ENCODE assay signal across 14 cellular contexts in the genomic region with DNA sequence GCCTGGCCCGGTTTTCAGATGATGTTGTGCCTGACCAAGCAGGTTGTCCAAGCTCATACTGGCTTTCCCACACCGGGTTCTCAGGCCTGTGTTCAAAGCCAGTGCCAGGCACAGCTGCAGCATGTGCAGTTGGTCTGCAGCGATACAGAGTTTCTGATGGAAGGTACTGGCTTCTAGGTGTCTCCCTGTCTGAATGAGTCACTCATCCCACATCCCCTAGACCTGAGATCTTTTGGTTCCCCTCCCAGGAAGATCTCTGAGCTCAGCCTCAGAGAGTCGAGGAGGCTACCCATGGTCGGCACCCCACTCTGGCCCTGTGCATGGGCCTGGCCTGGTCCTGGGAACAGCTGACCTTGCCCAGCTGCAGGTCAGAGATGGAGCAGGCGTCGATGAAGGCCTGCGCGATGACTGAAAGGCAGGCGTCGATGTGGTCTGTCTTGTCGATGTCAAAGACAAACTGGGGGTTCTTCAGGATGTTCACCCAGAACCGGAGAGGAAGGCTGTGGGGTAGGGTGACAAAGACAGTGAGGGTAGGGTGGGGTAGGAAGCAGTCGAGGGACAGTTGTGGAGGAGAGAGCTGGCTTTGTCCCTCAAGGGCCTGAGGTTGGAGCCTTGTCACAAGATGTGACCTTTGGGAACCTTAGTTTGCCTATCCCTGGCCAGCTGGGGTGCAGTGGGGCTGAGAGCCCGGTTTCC. TPM values are rescaled to one million over a fixed set of nuclear protein-coding genes. Genes with fewer than 3 reads are reported as not detected.
DNase-seq lines count a peak whose midpoint lies in the region; ATAC-seq, FAIRE-seq and TF ChIP-seq lines count a peak whose summit lies in the region.
"Had no signal": no experiment of that assay in that cellular context is flagged by ENCODE, and none has a peak within 500 bp of the region (broad histone marks: within the 10 kb centered on the region; RNA-seq: fewer than 3 reads in every experiment).

No MANE protein-coding gene starts in this region.

- H3K4me3 ChIP-seq in mesodermal cell (ENCODE audit: extremely low read depth, insufficient read depth, low read length, poor library complexity, severe bottlenecking) (no peak overlapping the region), tibial nerve (no peak overlapping the region)

- H3K27ac ChIP-seq in mesodermal cell (ENCODE audit: low read depth, low read length, severe bottlenecking) (peak overlapping the region; percentile 73), tibial nerve (peak overlapping the region in 3 of 4 donors; percentile 8 to 95 (median 90))

- H3K27me3 Mint-ChIP-seq in activated CD8-positive, alpha-beta memory T cell treated with anti-CD3 and anti-CD28 coated beads, Interleukin-2, amount 10 ng/mL, durations not matched to agents 7 days and 5 days, result peaks cover 12% of the 10 kb centered on the region

- TF ChIP-seq POLR2A in tibial nerve (IDR thresholded peaks at IDR 0.05), result no peak

- FAIRE-seq in RCC 7860 (lab: Jason Lieb, UNC), result no peak

- H3K9me3 Mint-ChIP-seq in activated CD8-positive, alpha-beta memory T cell treated with anti-CD3 and anti-CD28 coated beads, Interleukin-2, amount 10 ng/mL, durations not matched to agents 7 days and 5 days (ENCODE audit: low read depth), result no peaks in the 10 kb centered on the region
- H3K9me3 Mint-ChIP-seq: activated naive CD8-positive, alpha-beta T cell treated with anti-CD3 and anti-CD28 coated beads, Interleukin-2, amount 10 ng/mL, durations not matched to agents 7 days and 5 days had no signal

- H3K9me3 ChIP-seq in mesodermal cell (ENCODE audit: control insufficient read depth, low read length) (no peaks in the 10 kb centered on the region), tibial nerve (no peaks in the 10 kb centered on the region)

- no peak for TF ChIP-seq EP300 in tibial nerve (IDR thresholded peaks at IDR 0.05)

- no peak for TF ChIP-seq CTCF in tibial nerve (IDR thresholded peaks at IDR 0.05)
- no peak for TF ChIP-seq CTCF in GM13976 (IDR thresholded peaks at IDR 0.05; ENCODE audit: borderline replicate concordance, control extremely low read depth, extremely low read depth, insufficient read depth, missing control alignments)

- no peaks in the 10 kb centered on the region for H3K36me3 Mint-ChIP-seq in activated CD8-positive, alpha-beta memory T cell treated with anti-CD3 and anti-CD28 coated beads, Interleukin-2, amount 10 ng/mL, durations not matched to agents 7 days and 5 days
- H3K36me3 Mint-ChIP-seq: activated naive CD8-positive, alpha-beta T cell treated with anti-CD3 and anti-CD28 coated beads, Interleukin-2, amount 10 ng/mL, durations not matched to agents 7 days and 5 days had no signal

- in situ Hi-C loops in GM13976 (cut with MboI; ENCODE audit: low sequenced_read_pairs, unreplicated experiment), result no loop called here

- no peak overlapping the region for H3K4me3 Mint-ChIP-seq in activated CD8-positive, alpha-beta memory T cell treated with anti-CD3 and anti-CD28 coated beads, Interleukin-2, amount 10 ng/mL, durations not matched to agents 7 days and 5 days
- H3K4me3 Mint-ChIP-seq: activated naive CD8-positive, alpha-beta T cell treated with anti-CD3 and anti-CD28 coated beads, Interleukin-2, amount 10 ng/mL, durations not matched to agents 7 days and 5 days had no signal

- peak; percentile 28 for ATAC-seq in activated CD8-positive, alpha-beta memory T cell treated with anti-CD3 and anti-CD28 coated beads, Interleukin-2, amount 10 ng/mL, durations not matched to agents 7 days and 5 days

- H3K36me3 ChIP-seq in mesodermal cell (ENCODE audit: control insufficient read depth, insufficient read depth, low read length), result peaks cover 77% of the 10 kb centered on the region
- H3K36me3 ChIP-seq in tibial nerve, result peaks cover 0 to 61% (median 0%) of the 10 kb centered on the region in 3 donors

- no peak for DNase-seq in activated CD8-positive, alpha-beta memory T cell treated with anti-CD3 and anti-CD28 coated beads, Interleukin-2, amount 10 ng/mL, durations not matched to agents 7 days and 5 days
- DNase-seq in activated CD8-positive, alpha-beta memory T cell treated with anti-CD3 and anti-CD28 coated beads, Interleukin-2, amount 50 U/mL, for 48 hours, result no peak
- DNase-seq in amniotic epithelial cell (ENCODE audit: low read depth), result peak; percentile 38
- no peak for DNase-seq in tibial nerve (ENCODE audit: low spot score in 2 of 2)
- DNase-seq in NCI-H2029 (lab: John Stamatoyannopoulos, UW), result no peak
- DNase-seq in GM13976 (ENCODE audit: low spot score), result no peak
- no peak for DNase-seq in RCC 7860 (ENCODE audit: low spot score)
- DNase-seq: activated CD4-positive, CD25-positive, alpha-beta regulatory T cell; activated naive CD8-positive, alpha-beta T cell treated with anti-CD3 and anti-CD28 coated beads, Interleukin-2, amount 10 ng/mL, durations not matched to agents 7 days and 5 days; NCI-H1048; stimulated activated CD4-positive, alpha-beta T cell treated with anti-CD3 and anti-CD28 coated beads, Interleukin-1b, Interleukin-23, amount 100 ng/mL, for 48 hours had no signal

- H3K4me1 Mint-ChIP-seq in activated CD8-positive, alpha-beta memory T cell treated with anti-CD3 and anti-CD28 coated beads, Interleukin-2, amount 10 ng/mL, durations not matched to agents 7 days and 5 days, result peaks cover 27% of the 10 kb centered on the region

- no peaks in the 10 kb centered on the region for H3K27me3 ChIP-seq in tibial nerve

- H3K27ac Mint-ChIP-seq in activated CD8-positive, alpha-beta memory T cell treated with anti-CD3 and anti-CD28 coated beads, Interleukin-2, amount 10 ng/mL, durations not matched to agents 7 days and 5 days, result no peak overlapping the region
- H3K27ac Mint-ChIP-seq: activated naive CD8-positive, alpha-beta T cell treated with anti-CD3 and anti-CD28 coated beads, Interleukin-2, amount 10 ng/mL, durations not matched to agents 7 days and 5 days had no signal

- CTCF ChIA-PET in activated CD8-positive, alpha-beta memory T cell treated with anti-CD3 and anti-CD28 coated beads, Interleukin-2, amount 10 ng/mL, durations not matched to agents 7 days and 5 days (lab: Charles Lee), result interaction anchor here (0.7 kb wide), 1 partner anchor 68 kb away, joined by 3 read pairs; no protein-coding TSS in a partner anchor

- 96% methylated on average over 14 to 15 of the region's 15 CpGs for WGBS in mesodermal cell (ENCODE audit: insufficient coverage in 2 of 2), 2 experiments
- 71 to 76% methylated on average over 13 to 14 of the region's 15 CpGs for WGBS in tibial nerve, 2 donors

- H3K4me1 ChIP-seq in mesodermal cell (ENCODE audit: control insufficient read depth, insufficient read depth, low read length, poor library complexity, severe bottlenecking) (peaks cover 64% of the 10 kb centered on the region), tibial nerve (peaks cover 0 to 99% (median 83%) of the 10 kb centered on the region in 4 donors)

RNA-seq across cellular contexts. Expression of a gene that starts 15.2 kb away (rescaled TPM):
- not detected for total RNA-seq in activated CD8-positive, alpha-beta memory T cell treated with anti-CD3 and anti-CD28 coated beads, Interleukin-2, amount 10 ng/mL, durations not matched to agents 7 days and 5 days
- polyA plus RNA-seq in mesodermal cell (2013, experiment 1 of 2), result 2.0 TPM
- polyA plus RNA-seq in mesodermal cell (2013, experiment 2 of 2), result 3.0 TPM
- total RNA-seq in tibial nerve, result not detected
- total RNA-seq: A673; activated naive CD8-positive, alpha-beta T cell treated with anti-CD3 and anti-CD28 coated beads, Interleukin-2, amount 10 ng/mL, durations not matched to agents 7 days and 5 days; mesenteric fat pad had no signal

RNA-seq across cellular contexts. Expression of a gene that starts 29.8 kb away (rescaled TPM):
- total RNA-seq in activated CD8-positive, alpha-beta memory T cell treated with anti-CD3 and anti-CD28 coated beads, Interleukin-2, amount 10 ng/mL, durations not matched to agents 7 days and 5 days, result not detected
- not detected for polyA plus RNA-seq in mesodermal cell (2013, experiment 1 of 2)
- not detected for polyA plus RNA-seq in mesodermal cell (2013, experiment 2 of 2)
- total RNA-seq in tibial nerve, result not detected
- total RNA-seq: A673; activated naive CD8-positive, alpha-beta T cell treated with anti-CD3 and anti-CD28 coated beads, Interleukin-2, amount 10 ng/mL, durations not matched to agents 7 days and 5 days; mesenteric fat pad had no signal

RNA-seq across cellular contexts. Expression of a gene that starts 48.3 kb away (rescaled TPM):
- total RNA-seq in activated CD8-positive, alpha-beta memory T cell treated with anti-CD3 and anti-CD28 coated beads, Interleukin-2, amount 10 ng/mL, durations not matched to agents 7 days and 5 days, result 1 to 10 TPM; 1.1 to 3.0 TPM
- polyA plus RNA-seq in mesodermal cell (2013, experiment 1 of 2), result 443 TPM
- 298 TPM for polyA plus RNA-seq in mesodermal cell (2013, experiment 2 of 2)
- total RNA-seq in tibial nerve, result 100 to 1,000 TPM; 155 to 300 (median 197) TPM

Comparison
In these comparisons a context has a peak if more than half of its experiments do, and no peak if none do; other contexts are left out.
1. RNA of a gene that starts 48.3 kb away (total RNA-seq): 155 to 300 TPM in tibial nerve; 1.1 to 3.0 TPM in activated CD8-positive, alpha-beta memory T cell treated with anti-CD3 and anti-CD28 coated beads, Interleukin-2, amount 10 ng/mL, durations not matched to agents 7 days and 5 days; every median in the first group is over 10 times any median in the second.